In the genomic region with DNA sequence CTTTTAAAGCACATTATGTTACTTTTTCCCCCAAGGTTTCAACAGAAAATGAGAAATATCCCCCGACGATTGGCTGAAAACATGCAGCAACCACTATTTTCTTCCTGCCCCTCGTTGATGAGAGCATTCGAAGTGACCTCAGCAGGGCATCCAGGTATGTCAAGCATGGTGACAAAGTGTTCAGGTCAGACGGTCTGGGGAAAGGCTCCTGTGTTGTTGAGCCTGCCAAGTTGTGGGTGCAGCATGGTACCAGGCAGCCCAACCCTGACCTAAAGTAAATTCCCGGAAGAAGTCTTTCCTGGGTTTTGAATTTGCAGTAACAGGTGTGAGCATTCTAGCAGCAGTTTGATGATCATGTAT, we compare ENCODE assay signal across 1 cellular context.
TF ChIP-seq lines count a peak whose summit lies in the region.

No MANE protein-coding gene starts in this region.

TF ChIP-seq in HCT116, 20 proteins besides CTCF, POLR2A, EP300 and RAD21 (continued from another document):
- no peak for TF ChIP-seq ZFX (IDR thresholded peaks at IDR 0.05)
- TF ChIP-seq, protein P1, sequence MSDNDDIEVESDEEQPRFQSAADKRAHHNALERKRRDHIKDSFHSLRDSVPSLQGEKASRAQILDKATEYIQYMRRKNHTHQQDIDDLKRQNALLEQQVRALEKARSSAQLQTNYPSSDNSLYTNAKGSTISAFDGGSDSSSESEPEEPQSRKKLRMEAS (IDR thresholded peaks at IDR 0.05), result no peak
- TF ChIP-seq SRF (IDR thresholded peaks at IDR 0.05; ENCODE audit: low read depth), result no peak
- no peak for TF ChIP-seq YY1 (IDR thresholded peaks at IDR 0.05; ENCODE audit: extremely low read depth, insufficient replicate concordance, low read depth, low read length)
